8 cellular contexts compared by ENCODE assay signal in genomic region chr16:67845291-67846062, GRCh38. TPM values are rescaled to one million over a fixed set of nuclear protein-coding genes. Genes with fewer than 3 reads are reported as not detected.
DNase-seq lines count a peak whose midpoint lies in the region; ATAC-seq and TF ChIP-seq lines count a peak whose summit lies in the region.

No MANE protein-coding gene starts in this region.

- H3K27ac ChIP-seq in RWPE2 (ENCODE audit: poor library complexity, severe bottlenecking) (peak overlapping the region; percentile 85), esophagus muscularis mucosa (replicated peaks in 1 of 4) (peak overlapping the region; percentile 98 to 99 (median 99))

- TF ChIP-seq CTCF in GM20000 (IDR thresholded peaks at IDR 0.05; ENCODE audit: extremely low read depth, missing control alignments) (no peak), RWPE2 (IDR thresholded peaks at IDR 0.05; ENCODE audit: poor library complexity, severe bottlenecking) (no peak), esophagus muscularis mucosa (IDR thresholded peaks at IDR 0.05) (no peak)

- in situ Hi-C loops in ACHN (cut with HindIII; ENCODE audit: low pct_ligation_motif_present, low pct_unique_long_range_greater_than_20kb, low sequenced_read_pairs), result no loop called here

- H3K4me1 ChIP-seq in RWPE2 (ENCODE audit: insufficient read depth, poor library complexity, severe bottlenecking) (peaks cover 18% of the 10 kb centered on the region), esophagus muscularis mucosa (peaks cover 54 to 74% (median 69%) of the 10 kb centered on the region in 4 donors)

- peak; percentile 34 for DNase-seq in GM20000 (ENCODE audit: low spot score)
- no peak for DNase-seq in RWPE2 (ENCODE audit: low spot score)
- DNase-seq in esophagus muscularis mucosa (ENCODE audit: extremely low spot score), result no peak
- DNase-seq in skeletal muscle cell (ENCODE audit: low read depth), result no peak
- no peak for DNase-seq in ACHN
- DNase-seq in nucleus accumbens (lab: John Stamatoyannopoulos, UW), result no peak
- no peak for DNase-seq in superior temporal gyrus (ENCODE audit: extremely low spot score)
- no peak for DNase-seq in stimulated activated naive CD4-positive, alpha-beta T cell (lab: John Stamatoyannopoulos, UW)

- peak overlapping the region; percentile 97 for H3K4me3 ChIP-seq in RWPE2 (ENCODE audit: severe bottlenecking)
- H3K4me3 ChIP-seq in esophagus muscularis mucosa, result peak overlapping the region; percentile 85 to 99 (median 93)
- H3K4me3 ChIP-seq in skeletal muscle cell (ENCODE audit: low read depth, low read length), result peak overlapping the region; percentile 92

- H3K36me3 ChIP-seq in RWPE2 (ENCODE audit: low read depth), result peaks cover 20% of the 10 kb centered on the region
- H3K36me3 ChIP-seq in esophagus muscularis mucosa, result peaks cover 0 to 2% (median 0%) of the 10 kb centered on the region in 4 donors

- H3K9me3 ChIP-seq in RWPE2 (ENCODE audit: severe bottlenecking) (no peaks in the 10 kb centered on the region), esophagus muscularis mucosa (no peaks in the 10 kb centered on the region)

- no peaks in the 10 kb centered on the region for H3K27me3 ChIP-seq in RWPE2 (ENCODE audit: insufficient read depth, poor library complexity, severe bottlenecking)
- no peaks in the 10 kb centered on the region for H3K27me3 ChIP-seq in esophagus muscularis mucosa

- no peak for TF ChIP-seq POLR2A in esophagus muscularis mucosa (IDR thresholded peaks at IDR 0.05; ENCODE audit: low read depth)

- TF ChIP-seq EP300 in esophagus muscularis mucosa (IDR thresholded peaks at IDR 0.05), result no peak

- no peak for ATAC-seq in RWPE2 (ENCODE audit: low read depth)

- intact Hi-C loops in esophagus muscularis mucosa (cut with DNase I), result no loop called here

- 68% methylated on average over 4 of the region's 5 CpGs for WGBS in esophagus muscularis mucosa

RNA-seq across cellular contexts. Expression of gene NUTF2, which starts 1.3 kb away (rescaled TPM):
- 100 to 1,000 TPM; 101 to 246 (median 174) TPM for total RNA-seq in esophagus muscularis mucosa

RNA-seq across cellular contexts. Expression of gene CENPT, which starts 2.0 kb away (rescaled TPM):
- 10 to 100 TPM; 30.3 to 50.7 (median 33.2) TPM for total RNA-seq in esophagus muscularis mucosa

RNA-seq across cellular contexts. Expression of gene THAP11, which starts 3.4 kb away (rescaled TPM):
- 100 to 1,000 TPM in 1 of 4 donors, 10 to 100 TPM in 3; 60.2 to 101 (median 78.3) TPM for total RNA-seq in esophagus muscularis mucosa

RNA-seq across cellular contexts. Expression of gene EDC4, which starts 27.4 kb away (rescaled TPM):
- total RNA-seq in esophagus muscularis mucosa, result 10 to 100 TPM; 49.9 to 70.9 (median 52.0) TPM

RNA-seq across cellular contexts. Expression of gene TSNAXIP1, which starts 38.8 kb away (rescaled TPM):
- 1 to 10 TPM in 3 of 4 donors, under 1 TPM in 1; 0.83 to 2.2 (median 1.1) TPM for total RNA-seq in esophagus muscularis mucosa
